Comparison of ENCODE assay signal across 9 cellular contexts in the genomic region with DNA sequence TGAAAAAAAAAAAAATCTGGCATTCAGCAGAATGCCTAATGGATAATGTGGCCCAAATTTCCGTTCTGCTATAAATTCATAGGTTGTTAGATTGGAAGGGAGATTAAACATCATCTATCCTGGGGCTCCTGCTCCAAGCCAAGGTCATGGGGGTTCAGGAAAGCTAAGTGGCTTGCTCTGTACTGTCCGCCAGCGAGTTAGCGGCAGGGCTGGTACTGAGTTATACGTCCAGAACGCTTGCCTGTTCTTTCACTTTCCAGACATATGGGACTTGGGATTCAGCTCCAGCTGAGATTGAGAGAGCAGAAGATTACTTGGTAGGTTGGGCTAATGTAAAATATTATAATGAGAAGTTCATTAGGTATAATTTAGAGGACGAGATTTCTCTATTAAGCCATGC. TPM values are rescaled to one million over a fixed set of nuclear protein-coding genes. Genes with fewer than 3 reads are reported as not detected.
DNase-seq lines count a peak whose midpoint lies in the region; ATAC-seq and TF ChIP-seq lines count a peak whose summit lies in the region.
"Had no signal": no experiment of that assay in that cellular context is flagged by ENCODE, and none has a peak within 500 bp of the region (broad histone marks: within the 10 kb centered on the region; RNA-seq: fewer than 3 reads in every experiment).

No MANE protein-coding gene starts in this region.

- H3K4me3 Mint-ChIP-seq in activated T-helper 1 cell treated with anti-CD3 and anti-CD28 coated beads, Interleukin-12 subunit alpha, Interleukin-12 subunit beta, Interleukin-2, Interleukin-4 antibody, amounts not matched to agents 30 ng/mL and 10 ng/mL and 1 ng/mL, durations not matched to agents 14 hours and 24 hours and 36 hours = peak overlapping the region; percentile 99

- TF ChIP-seq CTCF in heart right ventricle (IDR thresholded peaks at IDR 0.05) = no peak
- TF ChIP-seq CTCF in prostate gland (IDR thresholded peaks at IDR 0.05) = no peak

- peaks cover 59% of the 10 kb centered on the region for H3K4me1 Mint-ChIP-seq in activated T-helper 1 cell treated with anti-CD3 and anti-CD28 coated beads, Interleukin-12 subunit alpha, Interleukin-12 subunit beta, Interleukin-2, Interleukin-4 antibody, amounts not matched to agents 30 ng/mL and 10 ng/mL and 1 ng/mL, durations not matched to agents 14 hours and 24 hours and 36 hours (ENCODE audit: low read depth)

- H3K4me1 ChIP-seq in heart right ventricle = peaks cover 2 to 51% (median 36%) of the 10 kb centered on the region in 9 donors
- H3K4me1 ChIP-seq in prostate gland (replicated peaks) = peaks cover 6% of the 10 kb centered on the region

- DNase-seq in G401 (ENCODE audit: low spot score) = peak; percentile 27
- peak; percentile 13 to 24 for DNase-seq in Kasumi-1 (lab: John Stamatoyannopoulos, UW)
- no peak for DNase-seq in activated T-helper 1 cell treated with anti-CD3 and anti-CD28 coated beads, Interleukin-12 subunit alpha, Interleukin-12 subunit beta, Interleukin-2, Interleukin-4 antibody, amounts not matched to agents 30 ng/mL and 10 ng/mL and 1 ng/mL, durations not matched to agents 14 hours and 24 hours and 36 hours (ENCODE audit: low spot score)
- peak in 1 of 2 donors; percentile 23 for DNase-seq in heart right ventricle
- no peak for DNase-seq in prostate gland (ENCODE audit: low spot score)

- H3K27me3 Mint-ChIP-seq in activated T-helper 1 cell treated with anti-CD3 and anti-CD28 coated beads, Interleukin-12 subunit alpha, Interleukin-12 subunit beta, Interleukin-2, Interleukin-4 antibody, amounts not matched to agents 30 ng/mL and 10 ng/mL and 1 ng/mL, durations not matched to agents 14 hours and 24 hours and 36 hours (ENCODE audit: insufficient read depth) = peaks cover 7% of the 10 kb centered on the region

- no peaks in the 10 kb centered on the region for H3K9me3 ChIP-seq in heart right ventricle
- no peaks in the 10 kb centered on the region for H3K9me3 ChIP-seq in prostate gland

- 2% methylated on average over 7 of the region's 7 CpGs for WGBS in heart right ventricle, 2 donors
- 2% methylated on average over 7 of the region's 7 CpGs for WGBS in prostate gland

- H3K27ac Mint-ChIP-seq in activated T-helper 1 cell treated with anti-CD3 and anti-CD28 coated beads, Interleukin-12 subunit alpha, Interleukin-12 subunit beta, Interleukin-2, Interleukin-4 antibody, amounts not matched to agents 30 ng/mL and 10 ng/mL and 1 ng/mL, durations not matched to agents 14 hours and 24 hours and 36 hours = peak overlapping the region; percentile 95

- H3K36me3 ChIP-seq in heart right ventricle (peaks cover 0 to 30% (median 0%) of the 10 kb centered on the region in 9 donors), prostate gland (no peaks in the 10 kb centered on the region)

- ATAC-seq in heart right ventricle (peak in 4 of 8 donors; percentile 16 to 52 (median 36)), HG02981 (IDR thresholded peaks at IDR 0.05; ENCODE audit: unreplicated experiment) (no peak), HG02763 (IDR thresholded peaks at IDR 0.05; ENCODE audit: unreplicated experiment) (no peak), GM18502 (IDR thresholded peaks at IDR 0.05; ENCODE audit: poor library complexity, unreplicated experiment) (no peak)

- no peaks in the 10 kb centered on the region for H3K9me3 Mint-ChIP-seq in activated T-helper 1 cell treated with anti-CD3 and anti-CD28 coated beads, Interleukin-12 subunit alpha, Interleukin-12 subunit beta, Interleukin-2, Interleukin-4 antibody, amounts not matched to agents 30 ng/mL and 10 ng/mL and 1 ng/mL, durations not matched to agents 14 hours and 24 hours and 36 hours

- H3K27me3 ChIP-seq in heart right ventricle (no peaks in the 10 kb centered on the region), prostate gland (replicated peaks; ENCODE audit: insufficient read depth) (no peaks in the 10 kb centered on the region)

- in situ Hi-C loops in G401 (cut with HindIII; ENCODE audit: low sequenced_read_pairs) = no loop called here

- intact Hi-C loops in activated T-helper 1 cell treated with anti-CD3 and anti-CD28 coated beads, Interleukin-12 subunit alpha, Interleukin-12 subunit beta, Interleukin-2, Interleukin-4 antibody, amounts not matched to agents 30 ng/mL and 10 ng/mL and 1 ng/mL, durations not matched to agents 14 hours and 24 hours and 36 hours (cut with micrococcal nuclease) = loop anchor here (5.0 kb wide), 1 partner anchor 1105 kb away; a partner anchor contains a TSS
- intact Hi-C loops in heart right ventricle (cut with DNase I) (loop anchor here in 3 of 10 donors (2.0 to 10.0 kb wide), 3 partner anchors 45 to 290 kb away; a partner anchor contains a TSS), prostate gland (cut with DNase I) (loop anchor here (5.0 kb wide), 1 partner anchor 290 kb away; no protein-coding TSS in a partner anchor)

- no peak for TF ChIP-seq POLR2A in prostate gland (IDR thresholded peaks at IDR 0.05)

- H3K27ac ChIP-seq in heart right ventricle (peak overlapping the region in 9 of 10 donors; percentile 85 to 96 (median 90)), prostate gland (peak overlapping the region; percentile 74 to 77)

- H3K4me3 ChIP-seq in heart right ventricle (peak overlapping the region; percentile 66 to 95 (median 76)), prostate gland (peak overlapping the region; percentile 56 to 70)

- H3K36me3 Mint-ChIP-seq in activated T-helper 1 cell treated with anti-CD3 and anti-CD28 coated beads, Interleukin-12 subunit alpha, Interleukin-12 subunit beta, Interleukin-2, Interleukin-4 antibody, amounts not matched to agents 30 ng/mL and 10 ng/mL and 1 ng/mL, durations not matched to agents 14 hours and 24 hours and 36 hours (ENCODE audit: low read depth) = peaks cover 19% of the 10 kb centered on the region

RNA-seq across cellular contexts. Expression of a gene that starts 0.9 kb away (rescaled TPM):
- 36.6 and 50.3 TPM in 2 replicates for total RNA-seq in G401 (2014; rRNA removed; shearing (Covaris generic))
- 41.4 and 41.5 TPM in 2 replicates for total RNA-seq in activated T-helper 1 cell treated with anti-CD3 and anti-CD28 coated beads, Interleukin-12 subunit alpha, Interleukin-12 subunit beta, Interleukin-2, Interleukin-4 antibody, amounts not matched to agents 30 ng/mL and 10 ng/mL and 1 ng/mL, durations not matched to agents 14 hours and 24 hours and 36 hours
- total RNA-seq in heart right ventricle = 10 to 100 TPM; 40.8 to 79.7 (median 49.7) TPM
- polyA plus RNA-seq in heart right ventricle = 100 to 1,000 TPM in 1 of 2 donors, 10 to 100 TPM in 1; 80.3 to 123 TPM
- 10 to 100 TPM; 26.7 to 40.3 TPM for total RNA-seq in prostate gland

RNA-seq across cellular contexts. Expression of a gene that starts 18.6 kb away (rescaled TPM):
- not detected in 2 replicates for total RNA-seq in G401 (2014; rRNA removed; shearing (Covaris generic))
- total RNA-seq in activated T-helper 1 cell treated with anti-CD3 and anti-CD28 coated beads, Interleukin-12 subunit alpha, Interleukin-12 subunit beta, Interleukin-2, Interleukin-4 antibody, amounts not matched to agents 30 ng/mL and 10 ng/mL and 1 ng/mL, durations not matched to agents 14 hours and 24 hours and 36 hours = not detected in 2 replicates
- total RNA-seq in heart right ventricle (under 1 TPM in 1 of 10 donors, not detected in 9; 0.26 TPM), prostate gland (under 1 TPM in 1 of 2 donors, not detected in 1; 0.57 TPM)
- under 1 TPM; 0.09 to 0.22 TPM for polyA plus RNA-seq in heart right ventricle
- total RNA-seq: temporal lobe had no signal

RNA-seq across cellular contexts. Expression of a gene that starts 26.7 kb away (rescaled TPM):
- not detected in 2 replicates for total RNA-seq in G401 (2014; rRNA removed; shearing (Covaris generic))
- total RNA-seq in activated T-helper 1 cell treated with anti-CD3 and anti-CD28 coated beads, Interleukin-12 subunit alpha, Interleukin-12 subunit beta, Interleukin-2, Interleukin-4 antibody, amounts not matched to agents 30 ng/mL and 10 ng/mL and 1 ng/mL, durations not matched to agents 14 hours and 24 hours and 36 hours = not detected in 2 replicates
- total RNA-seq in heart right ventricle (under 1 TPM in 6 of 10 donors, not detected in 4; 0.09 to 0.26 (median 0.23) TPM), prostate gland (not detected)
- under 1 TPM; 0.03 to 0.22 TPM for polyA plus RNA-seq in heart right ventricle

RNA-seq across cellular contexts. Expression of a gene that starts 44.1 kb away (rescaled TPM):
- 0.31 and 1.3 TPM in 2 replicates for total RNA-seq in G401 (2014; rRNA removed; shearing (Covaris generic))
- 0.36 TPM in 1 of 2 replicates, not detected in the other for total RNA-seq in activated T-helper 1 cell treated with anti-CD3 and anti-CD28 coated beads, Interleukin-12 subunit alpha, Interleukin-12 subunit beta, Interleukin-2, Interleukin-4 antibody, amounts not matched to agents 30 ng/mL and 10 ng/mL and 1 ng/mL, durations not matched to agents 14 hours and 24 hours and 36 hours
- under 1 TPM in 8 of 10 donors, not detected in 2; 0.11 to 0.55 (median 0.22) TPM for total RNA-seq in heart right ventricle
- polyA plus RNA-seq in heart right ventricle = under 1 TPM; 0.14 to 0.44 TPM
- 1 to 10 TPM in 1 of 2 donors, under 1 TPM in 1; 0.23 to 1.5 TPM for total RNA-seq in prostate gland

Comparison
In these comparisons a context has a peak if more than half of its experiments do, and no peak if none do; other contexts are left out.
1. DNase-seq: peak in G401 (single experiment) and Kasumi-1 (2 of 2); none in activated T-helper 1 cell treated with anti-CD3 and anti-CD28 coated beads, Interleukin-12 subunit alpha, Interleukin-12 subunit beta, Interleukin-2, Interleukin-4 antibody, amounts not matched to agents 30 ng/mL and 10 ng/mL and 1 ng/mL, durations not matched to agents 14 hours and 24 hours and 36 hours (single experiment) and prostate gland (single experiment).